ENCODE assay signal across 1 cellular context in the genomic region with DNA sequence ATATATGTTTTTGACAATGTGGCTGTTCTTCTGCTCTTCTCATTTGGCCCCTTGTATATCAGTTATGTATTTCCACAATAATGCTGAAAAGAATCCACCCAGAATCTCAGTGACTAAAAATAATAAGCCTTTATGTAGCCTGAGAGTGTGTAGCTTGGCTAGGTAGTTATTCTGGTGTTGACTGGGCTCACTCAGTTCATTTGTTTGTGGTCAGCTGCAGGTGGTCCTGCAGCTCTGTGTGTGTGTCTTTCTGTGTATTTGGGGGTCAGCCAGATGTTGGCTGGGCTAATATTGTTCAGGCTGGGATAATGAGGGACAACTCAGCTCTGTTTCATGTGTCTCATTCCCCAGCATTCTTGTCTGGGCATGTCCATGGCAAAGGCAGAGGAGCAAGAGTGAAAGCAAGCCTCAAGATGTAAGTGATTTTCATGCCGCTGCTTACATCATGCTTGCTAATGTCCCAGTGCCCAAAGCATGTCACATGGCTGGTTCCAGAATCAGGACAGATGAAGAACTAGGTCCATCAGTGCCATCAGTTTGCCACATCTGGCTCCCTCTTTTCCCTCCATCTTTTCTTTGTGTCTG.
TF ChIP-seq lines count a peak whose summit lies in the region.

No MANE protein-coding gene starts in this region.

TF ChIP-seq in GM23338, 12 proteins besides CTCF, POLR2A, EP300 and RAD21 (continued from another document):
- TF ChIP-seq, protein P1, sequence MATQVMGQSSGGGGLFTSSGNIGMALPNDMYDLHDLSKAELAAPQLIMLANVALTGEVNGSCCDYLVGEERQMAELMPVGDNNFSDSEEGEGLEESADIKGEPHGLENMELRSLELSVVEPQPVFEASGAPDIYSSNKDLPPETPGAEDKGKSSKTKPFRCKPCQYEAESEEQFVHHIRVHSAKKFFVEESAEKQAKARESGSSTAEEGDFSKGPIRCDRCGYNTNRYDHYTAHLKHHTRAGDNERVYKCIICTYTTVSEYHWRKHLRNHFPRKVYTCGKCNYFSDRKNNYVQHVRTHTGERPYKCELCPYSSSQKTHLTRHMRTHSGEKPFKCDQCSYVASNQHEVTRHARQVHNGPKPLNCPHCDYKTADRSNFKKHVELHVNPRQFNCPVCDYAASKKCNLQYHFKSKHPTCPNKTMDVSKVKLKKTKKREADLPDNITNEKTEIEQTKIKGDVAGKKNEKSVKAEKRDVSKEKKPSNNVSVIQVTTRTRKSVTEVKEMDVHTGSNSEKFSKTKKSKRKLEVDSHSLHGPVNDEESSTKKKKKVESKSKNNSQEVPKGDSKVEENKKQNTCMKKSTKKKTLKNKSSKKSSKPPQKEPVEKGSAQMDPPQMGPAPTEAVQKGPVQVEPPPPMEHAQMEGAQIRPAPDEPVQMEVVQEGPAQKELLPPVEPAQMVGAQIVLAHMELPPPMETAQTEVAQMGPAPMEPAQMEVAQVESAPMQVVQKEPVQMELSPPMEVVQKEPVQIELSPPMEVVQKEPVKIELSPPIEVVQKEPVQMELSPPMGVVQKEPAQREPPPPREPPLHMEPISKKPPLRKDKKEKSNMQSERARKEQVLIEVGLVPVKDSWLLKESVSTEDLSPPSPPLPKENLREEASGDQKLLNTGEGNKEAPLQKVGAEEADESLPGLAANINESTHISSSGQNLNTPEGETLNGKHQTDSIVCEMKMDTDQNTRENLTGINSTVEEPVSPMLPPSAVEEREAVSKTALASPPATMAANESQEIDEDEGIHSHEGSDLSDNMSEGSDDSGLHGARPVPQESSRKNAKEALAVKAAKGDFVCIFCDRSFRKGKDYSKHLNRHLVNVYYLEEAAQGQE (IDR thresholded peaks at IDR 0.05; ENCODE audit: unreplicated experiment), result no peak
TF ChIP-seq in GM23338: peak in this region for 0.
